ENCODE assay signal across 20 cellular contexts in genomic region chr3:43632986-43633385, GRCh38.
"Had no signal": no experiment of that assay in that cellular context is flagged by ENCODE, and none has a peak within 500 bp of the region (broad histone marks: within the 10 kb centered on the region; RNA-seq: fewer than 3 reads in every experiment).

No MANE protein-coding gene starts in this region.

- H3K27ac ChIP-seq: colonic mucosa, gastrocnemius medialis, heart right ventricle, pancreas, testis, tibial nerve, upper lobe of right lung, vagina had no signal

- H3K9me3 ChIP-seq: colonic mucosa, gastrocnemius medialis, pancreas, testis, tibial nerve, upper lobe of right lung, vagina had no signal

- H3K4me1 ChIP-seq: colonic mucosa, heart right ventricle, pancreas, testis, tibial nerve, upper lobe of right lung, vagina had no signal

- DNase-seq: colonic mucosa; effector CD4-positive, alpha-beta T cell; endodermal cell; gastrocnemius medialis; heart right ventricle; occipital lobe; pancreas; right cardiac atrium; stimulated activated CD4-positive, alpha-beta T cell treated with anti-CD3 and anti-CD28 coated beads, Interleukin-1b, Interleukin-23, amount 100 ng/mL, for 48 hours; stimulated activated CD4-positive, alpha-beta T cell treated with anti-CD3 and anti-CD28 coated beads, Interleukin-4, amount 100 ng/mL, for 24 hours; stimulated activated naive B cell treated with anti-CD40 and anti-IgM and Interleukin-4, amounts not matched to agents 10 μg/mL and 1 μg/mL and 100 μg/mL, for 72 hours; stimulated activated naive CD8-positive, alpha-beta T cell treated with anti-CD3 and anti-CD28 coated beads, Interleukin-15, amount 100 ng/mL, for 72 hours; testis; upper lobe of right lung had no signal

- H3K4me3 ChIP-seq: colonic mucosa, gastrocnemius medialis, heart right ventricle, pancreas, testis, tibial nerve, upper lobe of right lung, vagina had no signal

- H3K4me1 Mint-ChIP-seq: endodermal cell had no signal

- H3K27me3 ChIP-seq: colonic mucosa, gastrocnemius medialis, pancreas, testis, tibial nerve, upper lobe of right lung, vagina had no signal

- H3K27ac Mint-ChIP-seq: endodermal cell; nephron; progenitor cell of endocrine pancreas; stimulated activated naive B cell treated with anti-CD40 and anti-IgM and Interleukin-4, amounts not matched to agents 10 μg/mL and 1 μg/mL and 100 μg/mL, for 72 hours; stimulated activated naive CD8-positive, alpha-beta T cell treated with anti-CD3 and anti-CD28 coated beads, Interleukin-15, amount 100 ng/mL, for 72 hours had no signal

- ATAC-seq: heart right ventricle; left lobe of liver; pancreas; right cardiac atrium; stimulated activated naive B cell treated with anti-CD40 and anti-IgM and Interleukin-4, amounts not matched to agents 10 μg/mL and 1 μg/mL and 100 μg/mL, for 72 hours; stimulated activated naive CD8-positive, alpha-beta T cell treated with anti-CD3 and anti-CD28 coated beads, Interleukin-15, amount 100 ng/mL, for 72 hours; upper lobe of right lung had no signal

- H3K36me3 ChIP-seq: colonic mucosa, gastrocnemius medialis, heart right ventricle, pancreas, tibial nerve, upper lobe of right lung, vagina had no signal

- FAIRE-seq: islet of Langerhans, pancreas had no signal

- H3K27me3 Mint-ChIP-seq: progenitor cell of endocrine pancreas had no signal

- H3K4me3 Mint-ChIP-seq: endodermal cell; nephron; stimulated activated naive B cell treated with anti-CD40 and anti-IgM and Interleukin-4, amounts not matched to agents 10 μg/mL and 1 μg/mL and 100 μg/mL, for 72 hours; stimulated activated naive CD8-positive, alpha-beta T cell treated with anti-CD3 and anti-CD28 coated beads, Interleukin-15, amount 100 ng/mL, for 72 hours had no signal
